34 cellular contexts compared by ENCODE assay signal in the genomic region with DNA sequence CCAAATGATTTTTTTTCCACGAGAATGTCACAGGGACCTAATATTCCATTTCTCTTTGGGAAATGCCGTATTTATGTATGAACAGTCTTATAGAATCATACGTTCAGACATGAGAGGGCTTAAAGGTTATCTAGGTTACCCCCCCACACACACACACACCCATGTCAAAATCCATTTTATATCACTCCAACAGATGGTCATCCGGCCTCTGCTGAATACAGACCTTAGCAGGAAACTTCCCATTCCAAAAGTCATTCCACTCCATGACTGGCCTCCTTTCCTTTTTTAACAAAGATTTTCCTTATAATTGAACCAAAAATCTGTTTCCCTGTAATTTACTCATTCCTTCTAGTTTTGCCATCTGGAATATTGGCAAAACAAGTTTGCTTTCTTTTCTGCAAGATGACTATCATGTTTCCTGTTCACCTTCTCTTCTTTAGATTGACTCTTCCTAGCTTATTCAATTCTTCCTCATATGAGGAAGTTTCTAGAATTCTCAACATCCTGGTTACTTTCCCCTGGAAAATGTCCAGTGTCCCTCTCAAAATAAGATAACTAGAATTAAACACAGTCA.
"Had no signal": no experiment of that assay in that cellular context is flagged by ENCODE, and none has a peak within 500 bp of the region (broad histone marks: within the 10 kb centered on the region; RNA-seq: fewer than 3 reads in every experiment).

No MANE protein-coding gene starts in this region.

- ATAC-seq: activated CD4-positive, CD25-positive, alpha-beta regulatory T cell treated with anti-CD3 and anti-CD28 coated beads, Interleukin-2, amount 50 U/mL, for 24 hours; activated CD8-positive, alpha-beta memory T cell treated with anti-CD3 and anti-CD28 coated beads, Interleukin-2, amount 10 ng/mL, durations not matched to agents 7 days and 5 days; activated CD8-positive, alpha-beta T cell treated with anti-CD3 and anti-CD28 coated beads, Interleukin-2, amount 10 ng/mL, durations not matched to agents 7 days and 5 days; activated naive CD8-positive, alpha-beta T cell treated with anti-CD3 and anti-CD28 coated beads, Interleukin-2, amount 50 U/mL, for 24 hours; activated T-helper 17 cell treated with anti-CD3 and anti-CD28 coated beads, Interleukin-2, amount 50 U/mL, for 72 hours; body of pancreas; esophagus mucosa; T-cell had no signal

- H3K4me3 Mint-ChIP-seq: activated B cell treated with CpG ODN at 0.5 μM for 24 hours; activated CD4-positive, alpha-beta memory T cell treated with anti-CD3 and anti-CD28 coated beads for 36 hours; activated CD8-positive, alpha-beta memory T cell treated with anti-CD3 and anti-CD28 coated beads, Interleukin-2, amount 10 ng/mL, durations not matched to agents 7 days and 5 days; activated CD8-positive, alpha-beta T cell treated with anti-CD3 and anti-CD28 coated beads, Interleukin-2, amount 10 ng/mL, durations not matched to agents 7 days and 5 days; activated naive CD4-positive, alpha-beta T cell treated with anti-CD3 and anti-CD28 coated beads for 36 hours; activated naive CD4-positive, alpha-beta T cell treated with anti-CD3 and anti-CD28 coated beads, Interleukin-2, amount 50 U/mL, for 24 hours; activated naive CD8-positive, alpha-beta T cell treated with anti-CD3 and anti-CD28 coated beads for 36 hours; activated naive CD8-positive, alpha-beta T cell treated with anti-CD3 and anti-CD28 coated beads, Interleukin-2, amount 50 U/mL, for 24 hours; activated T-cell treated with anti-CD3 and anti-CD28 coated beads, Interleukin-2, amount 50 U/mL, for 24 hours; activated T-helper 17 cell treated with anti-CD3 and anti-CD28 coated beads, Interleukin-2, amount 50 U/mL, for 72 hours; endodermal cell; T-cell; T-helper 1 cell treated with Interleukin-12 subunit alpha and Interleukin-12 subunit beta and Interleukin-4 antibody, amounts not matched to agents 30 μg/mL and 1 μg/mL, for 36 hours had no signal

- H3K27ac Mint-ChIP-seq: activated B cell treated with CpG ODN at 0.5 μM for 24 hours; activated CD4-positive, alpha-beta memory T cell treated with anti-CD3 and anti-CD28 coated beads for 36 hours; activated CD8-positive, alpha-beta memory T cell treated with anti-CD3 and anti-CD28 coated beads, Interleukin-2, amount 10 ng/mL, durations not matched to agents 7 days and 5 days; activated CD8-positive, alpha-beta T cell treated with anti-CD3 and anti-CD28 coated beads, Interleukin-2, amount 10 ng/mL, durations not matched to agents 7 days and 5 days; activated naive CD4-positive, alpha-beta T cell treated with anti-CD3 and anti-CD28 coated beads for 36 hours; activated naive CD4-positive, alpha-beta T cell treated with anti-CD3 and anti-CD28 coated beads, Interleukin-2, amount 50 U/mL, for 24 hours; activated naive CD8-positive, alpha-beta T cell treated with anti-CD3 and anti-CD28 coated beads for 36 hours; activated naive CD8-positive, alpha-beta T cell treated with anti-CD3 and anti-CD28 coated beads, Interleukin-2, amount 50 U/mL, for 24 hours; activated T-cell treated with anti-CD3 and anti-CD28 coated beads, Interleukin-2, amount 50 U/mL, for 24 hours; activated T-helper 17 cell treated with anti-CD3 and anti-CD28 coated beads, Interleukin-2, amount 50 U/mL, for 72 hours; endodermal cell; T-cell; T-helper 1 cell treated with Interleukin-12 subunit alpha and Interleukin-12 subunit beta and Interleukin-4 antibody, amounts not matched to agents 30 μg/mL and 1 μg/mL, for 36 hours had no signal

- H3K27ac ChIP-seq: adrenal gland, body of pancreas, colonic mucosa, dorsolateral prefrontal cortex, WERI-Rb-1 had no signal

- H3K4me1 Mint-ChIP-seq: activated naive CD4-positive, alpha-beta T cell treated with anti-CD3 and anti-CD28 coated beads, Interleukin-2, amount 50 U/mL, for 24 hours; activated naive CD8-positive, alpha-beta T cell treated with anti-CD3 and anti-CD28 coated beads, Interleukin-2, amount 50 U/mL, for 24 hours had no signal

- H3K36me3 Mint-ChIP-seq: activated CD4-positive, alpha-beta memory T cell treated with anti-CD3 and anti-CD28 coated beads for 36 hours; activated CD8-positive, alpha-beta memory T cell treated with anti-CD3 and anti-CD28 coated beads, Interleukin-2, amount 10 ng/mL, durations not matched to agents 7 days and 5 days had no signal

- H3K27me3 Mint-ChIP-seq: activated B cell treated with CpG ODN at 0.5 μM for 24 hours; activated CD4-positive, alpha-beta memory T cell treated with anti-CD3 and anti-CD28 coated beads for 36 hours; activated CD8-positive, alpha-beta memory T cell treated with anti-CD3 and anti-CD28 coated beads, Interleukin-2, amount 10 ng/mL, durations not matched to agents 7 days and 5 days; activated naive CD4-positive, alpha-beta T cell treated with anti-CD3 and anti-CD28 coated beads, Interleukin-2, amount 50 U/mL, for 24 hours; activated naive CD8-positive, alpha-beta T cell treated with anti-CD3 and anti-CD28 coated beads for 36 hours; activated naive CD8-positive, alpha-beta T cell treated with anti-CD3 and anti-CD28 coated beads, Interleukin-2, amount 50 U/mL, for 24 hours; activated T-cell treated with anti-CD3 and anti-CD28 coated beads, Interleukin-2, amount 50 U/mL, for 24 hours; activated T-helper 17 cell treated with anti-CD3 and anti-CD28 coated beads, Interleukin-2, amount 50 U/mL, for 72 hours; T-cell had no signal

- H3K9me3 Mint-ChIP-seq: activated B cell treated with CpG ODN at 0.5 μM for 24 hours; activated CD4-positive, alpha-beta memory T cell treated with anti-CD3 and anti-CD28 coated beads for 36 hours; activated naive CD4-positive, alpha-beta T cell treated with anti-CD3 and anti-CD28 coated beads for 36 hours; activated naive CD4-positive, alpha-beta T cell treated with anti-CD3 and anti-CD28 coated beads, Interleukin-2, amount 50 U/mL, for 24 hours; activated naive CD8-positive, alpha-beta T cell treated with anti-CD3 and anti-CD28 coated beads for 36 hours; activated naive CD8-positive, alpha-beta T cell treated with anti-CD3 and anti-CD28 coated beads, Interleukin-2, amount 50 U/mL, for 24 hours; activated T-cell treated with anti-CD3 and anti-CD28 coated beads, Interleukin-2, amount 50 U/mL, for 24 hours; activated T-helper 17 cell treated with anti-CD3 and anti-CD28 coated beads, Interleukin-2, amount 50 U/mL, for 72 hours; endodermal cell; T-cell; T-helper 1 cell treated with Interleukin-12 subunit alpha and Interleukin-12 subunit beta and Interleukin-4 antibody, amounts not matched to agents 30 μg/mL and 1 μg/mL, for 36 hours had no signal

- DNase-seq: activated B cell treated with CpG ODN at 0.5 μM for 24 hours; activated CD4-positive, alpha-beta memory T cell treated with anti-CD3 and anti-CD28 coated beads for 36 hours; activated CD4-positive, alpha-beta T cell treated with anti-CD3 and anti-CD28 coated beads for 48 hours; activated CD4-positive, alpha-beta T cell treated with anti-CD3 and anti-CD28 coated beads, Interleukin-2, amount 50 U/mL, for 1 hour; activated CD8-positive, alpha-beta memory T cell treated with anti-CD3 and anti-CD28 coated beads, Interleukin-2, amount 10 ng/mL, durations not matched to agents 7 days and 5 days; activated CD8-positive, alpha-beta memory T cell treated with anti-CD3 and anti-CD28 coated beads, Interleukin-2, amount 50 U/mL, for 4 hours; activated CD8-positive, alpha-beta T cell treated with anti-CD3 and anti-CD28 coated beads, Interleukin-2, amount 10 ng/mL, durations not matched to agents 7 days and 5 days; activated effector memory CD4-positive, alpha-beta T cell treated with Interleukin-2 at 50 U/mL for 16 hours; activated naive CD4-positive, alpha-beta T cell treated with anti-CD3 and anti-CD28 coated beads for 36 hours; activated naive CD8-positive, alpha-beta T cell treated with anti-CD3 and anti-CD28 coated beads for 36 hours; activated naive CD8-positive, alpha-beta T cell treated with anti-CD3 and anti-CD28 coated beads, Interleukin-2, amount 50 U/mL, for 24 hours; activated T-cell treated with anti-CD3 and anti-CD28 coated beads, Interleukin-2, amount 50 U/mL, for 24 hours; adrenal gland; amygdala; aorta; body of pancreas; caudate nucleus; cerebellar nuclear complex; colonic mucosa; dorsolateral prefrontal cortex; effector memory CD4-positive, alpha-beta T cell; endodermal cell; foreskin fibroblast; glutamatergic neuron; heart left ventricle; SW 1271; T-cell; T-helper 9 cell; WERI-Rb-1 had no signal
